In genomic region chr7:131105803-131106680, GRCh38 we compare ENCODE assay signal across 7 cellular contexts.
DNase-seq lines count a peak whose midpoint lies in the region; ATAC-seq, FAIRE-seq and TF ChIP-seq lines count a peak whose summit lies in the region.

No MANE protein-coding gene starts in this region.

- TF ChIP-seq CTCF in GM13976 (IDR thresholded peaks at IDR 0.05; ENCODE audit: borderline replicate concordance, control extremely low read depth, extremely low read depth, insufficient read depth, missing control alignments) (no peak), HFFc6 (IDR thresholded peaks at IDR 0.05) (peak; percentile 31), activated B cell treated with CpG ODN at 0.5 μM for 24 hours (IDR thresholded peaks at IDR 0.05) (no peak), kidney (IDR thresholded peaks at IDR 0.05; ENCODE audit: borderline replicate concordance, extremely low read depth, insufficient read depth) (no peak)

- H3K36me3 Mint-ChIP-seq in HFFc6 (ENCODE audit: low read depth) (peaks cover 51% of the 10 kb centered on the region), activated B cell treated with CpG ODN at 0.5 μM for 24 hours (ENCODE audit: low read depth) (peaks cover 46% of the 10 kb centered on the region)

- H3K4me3 Mint-ChIP-seq in HFFc6 (peak overlapping the region; percentile 96), activated B cell treated with CpG ODN at 0.5 μM for 24 hours (peak overlapping the region; percentile 99)

- peak; percentile 59 for ATAC-seq in activated B cell treated with CpG ODN at 0.5 μM for 24 hours (ENCODE audit: low read depth)

- intact Hi-C loops in activated B cell treated with CpG ODN at 0.5 μM for 24 hours (cut with micrococcal nuclease) = loop anchor here (1.0 to 5.0 kb wide), 8 partner anchors 37 to 197 kb away; no protein-coding TSS in a partner anchor
- intact Hi-C loops in kidney (cut with DNase I) = no loop called here

- in situ Hi-C loops in GM13976 (cut with MboI; ENCODE audit: low sequenced_read_pairs, unreplicated experiment) = no loop called here

- H3K4me3 ChIP-seq in kidney (ENCODE audit: low read length in 2 of 2) = peak overlapping the region; percentile 87 to 92

- H3K36me3 ChIP-seq in kidney (ENCODE audit: control insufficient read depth in 1 of 2, insufficient read depth in 2 of 2, low read length in 2 of 2) = peaks cover 4 to 7% of the 10 kb centered on the region in 2 donors

- no peaks in the 10 kb centered on the region for H3K9me3 Mint-ChIP-seq in HFFc6
- H3K9me3 Mint-ChIP-seq in activated B cell treated with CpG ODN at 0.5 μM for 24 hours = no peaks in the 10 kb centered on the region

- peak; percentile 84 for DNase-seq in GM13976 (ENCODE audit: low spot score)
- peak; percentile 53 for DNase-seq in HFFc6
- DNase-seq in NCI-H1105 (lab: John Stamatoyannopoulos, UW) = peak; percentile 56
- DNase-seq in activated B cell treated with CpG ODN at 0.5 μM for 24 hours = peak; percentile 89
- peak in 59 of 61 donors; percentile 12 to 94 (median 79) for DNase-seq in caudate nucleus (lab: John Stamatoyannopoulos, UW)
- DNase-seq in kidney = peak; percentile 96
- DNase-seq in stimulated activated CD4-positive, alpha-beta T cell treated with anti-CD3 and anti-CD28 coated beads, Interleukin-15, amount 100 ng/mL, for 24 hours = peak; percentile 86

- FAIRE-seq in kidney (lab: Jason Lieb, UNC) = no peak

- peaks cover 62% of the 10 kb centered on the region for H3K4me1 Mint-ChIP-seq in HFFc6 (ENCODE audit: low read depth)
- peaks cover 73% of the 10 kb centered on the region for H3K4me1 Mint-ChIP-seq in activated B cell treated with CpG ODN at 0.5 μM for 24 hours

- H3K27ac Mint-ChIP-seq in HFFc6 = peak overlapping the region; percentile 98
- H3K27ac Mint-ChIP-seq in activated B cell treated with CpG ODN at 0.5 μM for 24 hours = peak overlapping the region; percentile 99

- no peaks in the 10 kb centered on the region for H3K9me3 ChIP-seq in kidney (ENCODE audit: control insufficient read depth in 1 of 2, low read length in 2 of 2)

- POLR2A ChIA-PET in activated B cell treated with CpG ODN at 0.5 μM for 24 hours (lab: Charles Lee) = interaction anchor here (0.5 to 4.2 kb wide), 24 partner anchors 8 to 987 kb away, joined by 3 to 32 read pairs (median 4); partner anchors contain the start of gene MKLN1

- peak overlapping the region; percentile 99 for H3K27ac ChIP-seq in caudate nucleus (ENCODE audit: low read depth, low read length)
- H3K27ac ChIP-seq in kidney (ENCODE audit: low read depth in 2 of 2, low read length in 2 of 2) = peak overlapping the region; percentile 93 to 98

- CTCF ChIA-PET in activated B cell treated with CpG ODN at 0.5 μM for 24 hours (lab: Charles Lee) = interaction anchor here (0.8 to 1.4 kb wide), 8 partner anchors 16 to 318 kb away, joined by 3 to 5 read pairs (median 4); partner anchors contain the start of gene MKLN1

- peaks cover 11% of the 10 kb centered on the region for H3K27me3 Mint-ChIP-seq in HFFc6 (ENCODE audit: insufficient read depth)
- no peaks in the 10 kb centered on the region for H3K27me3 Mint-ChIP-seq in activated B cell treated with CpG ODN at 0.5 μM for 24 hours

- H3K4me1 ChIP-seq in kidney (ENCODE audit: control insufficient read depth in 1 of 2, insufficient read depth in 1 of 2, low read depth in 1 of 2, low read length in 2 of 2) = peaks cover 16 to 33% of the 10 kb centered on the region in 2 donors

- H3K9ac ChIP-seq in kidney (ENCODE audit: low read length in 2 of 2) = peak overlapping the region; percentile 87 to 99

Comparison
In these comparisons a context has a peak if more than half of its experiments do, and no peak if none do; other contexts are left out.
1. Peak in every context shown above with its lines: DNase-seq, ATAC-seq, H3K4me3 ChIP-seq and H3K27ac ChIP-seq.